Comparison of ENCODE assay signal across 23 cellular contexts in the genomic region with DNA sequence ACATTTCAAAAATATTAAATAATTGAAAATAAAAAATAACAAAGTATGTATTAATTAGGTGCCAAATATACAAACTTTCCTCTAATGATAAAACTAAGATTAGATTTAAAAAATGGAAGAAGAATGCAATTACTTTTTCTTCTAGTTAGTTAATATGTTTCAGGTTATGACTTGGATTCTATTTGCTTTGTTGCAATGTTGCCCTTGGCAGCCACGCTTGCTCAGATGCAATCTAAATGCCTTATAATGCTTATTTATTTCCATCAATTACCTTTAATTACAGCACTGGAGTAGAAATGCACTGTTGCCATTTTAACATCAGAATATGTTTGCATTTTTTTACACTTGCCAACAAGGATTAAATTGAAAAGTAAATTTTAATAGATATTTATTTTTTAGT.
"Had no signal": no experiment of that assay in that cellular context is flagged by ENCODE, and none has a peak within 500 bp of the region (broad histone marks: within the 10 kb centered on the region; RNA-seq: fewer than 3 reads in every experiment).

No MANE protein-coding gene starts in this region.

- H3K36me3 ChIP-seq: MG63 had no signal

- H3K9me3 ChIP-seq: MG63, SK-N-SH had no signal

- ATAC-seq: Panc1, PC-3 had no signal

- H3K27me3 ChIP-seq: MG63 had no signal

- H3K4me2 ChIP-seq: SK-N-SH had no signal

- H3K9ac ChIP-seq: SK-N-SH had no signal

- H3K4me3 ChIP-seq: MG63 had no signal

- H3K27ac ChIP-seq: RWPE1 had no signal

- DNase-seq: IMR-90; Karpas-422; KG1; MG63; NCI-H1092; NCI-H1105 treated with DMSO at 0.1 percent for 48 hours; NCI-H1417 treated with DMSO at 0.1 percent for 48 hours; NCI-H146; NCI-H1694 treated with DMSO at 0.1 percent for 48 hours; NCI-H1930; NCI-H2081; NCI-H2107; NCI-H2227 treated with DMSO at 0.1 percent for 48 hours; NCI-H524; NCI-H526 treated with DMSO at 0.1 percent for 48 hours; NCI-H748 treated with DMSO at 0.1 percent for 48 hours; NK-92 treated with Interleukin-12 subunit alpha and Interleukin-12 subunit beta, amount 100 ng/mL, for 24 hours; PC-3; SHP77; SK-N-SH; SW 1271 had no signal
